ENCODE assay signal across 1 cellular context in the genomic region with DNA sequence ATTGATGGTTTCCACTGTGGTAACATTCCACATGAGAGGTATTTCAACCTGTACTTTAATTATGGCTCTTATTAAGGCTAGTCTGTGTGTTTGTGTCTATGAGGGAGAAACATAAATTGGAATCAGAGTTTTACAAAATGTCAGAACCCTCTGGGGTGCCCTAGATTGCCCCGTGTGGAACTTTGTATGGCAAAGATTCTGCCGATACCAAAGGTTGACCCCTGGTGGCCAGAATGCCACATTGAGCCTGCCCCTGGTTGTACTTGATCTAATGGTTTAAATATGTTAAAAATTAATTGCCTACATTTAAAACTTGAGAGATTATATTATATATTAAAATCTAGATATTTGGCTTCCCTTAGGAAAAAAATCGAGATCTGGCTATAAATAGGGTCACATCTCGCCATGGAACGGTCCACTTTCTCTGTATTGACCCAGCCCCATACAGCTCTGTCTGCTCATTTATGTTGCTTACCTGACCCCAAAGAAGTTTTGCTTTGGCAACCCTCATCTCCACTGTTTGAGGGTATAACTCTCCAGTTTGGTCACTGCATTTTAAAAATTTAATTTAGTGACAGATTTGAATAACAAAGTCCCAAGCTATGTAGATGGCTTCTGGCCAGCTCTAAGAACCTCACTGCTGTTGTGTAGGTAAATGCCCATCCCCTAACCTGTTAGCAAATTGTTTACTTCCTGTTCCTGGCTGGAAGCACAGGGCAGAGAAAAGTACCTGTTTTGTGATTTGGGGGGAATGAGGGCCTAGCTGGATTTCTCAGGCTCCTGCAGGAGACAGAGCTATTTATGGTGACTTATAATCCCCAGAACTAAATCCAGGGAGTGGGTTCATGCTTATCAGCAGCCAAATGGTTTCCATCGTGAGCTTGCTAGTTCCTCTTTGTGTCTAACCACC.
TF ChIP-seq lines count a peak whose summit lies in the region.

No MANE protein-coding gene starts in this region.

TF ChIP-seq in H1, 55 proteins besides CTCF, POLR2A, EP300 and RAD21 (continued from another document):
- TF ChIP-seq, protein P1, sequence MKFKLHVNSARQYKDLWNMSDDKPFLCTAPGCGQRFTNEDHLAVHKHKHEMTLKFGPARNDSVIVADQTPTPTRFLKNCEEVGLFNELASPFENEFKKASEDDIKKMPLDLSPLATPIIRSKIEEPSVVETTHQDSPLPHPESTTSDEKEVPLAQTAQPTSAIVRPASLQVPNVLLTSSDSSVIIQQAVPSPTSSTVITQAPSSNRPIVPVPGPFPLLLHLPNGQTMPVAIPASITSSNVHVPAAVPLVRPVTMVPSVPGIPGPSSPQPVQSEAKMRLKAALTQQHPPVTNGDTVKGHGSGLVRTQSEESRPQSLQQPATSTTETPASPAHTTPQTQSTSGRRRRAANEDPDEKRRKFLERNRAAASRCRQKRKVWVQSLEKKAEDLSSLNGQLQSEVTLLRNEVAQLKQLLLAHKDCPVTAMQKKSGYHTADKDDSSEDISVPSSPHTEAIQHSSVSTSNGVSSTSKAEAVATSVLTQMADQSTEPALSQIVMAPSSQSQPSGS (IDR thresholded peaks at IDR 0.05; ENCODE audit: low read length) = no peak
- peak; percentile 88 for TF ChIP-seq TEAD4 (IDR thresholded peaks at IDR 0.05; ENCODE audit: low read depth, low read length)
